In genomic region chr5:98517967-98518366, GRCh38 we compare ENCODE assay signal across 26 cellular contexts.
DNase-seq lines count a peak whose midpoint lies in the region; ATAC-seq and TF ChIP-seq lines count a peak whose summit lies in the region.
"Had no signal": no experiment of that assay in that cellular context is flagged by ENCODE, and none has a peak within 500 bp of the region (broad histone marks: within the 10 kb centered on the region; RNA-seq: fewer than 3 reads in every experiment).

No MANE protein-coding gene starts in this region.

- no peak for TF ChIP-seq CTCF in colonic mucosa (IDR thresholded peaks at IDR 0.05)
- no peak for TF ChIP-seq CTCF in mucosa of descending colon (IDR thresholded peaks at IDR 0.05)

- H3K9ac ChIP-seq in colonic mucosa (ENCODE audit: low read depth in 2 of 2, low read length in 2 of 2) = no peak overlapping the region
- H3K9ac ChIP-seq: BLaER1 treated with 17β-estradiol and CSF1 and Interleukin-3, amounts not matched to agents 10 nM and 100 nM had no signal

- no peaks in the 10 kb centered on the region for H3K27me3 ChIP-seq in colonic mucosa
- H3K27me3 ChIP-seq: BLaER1 treated with 17β-estradiol and CSF1 and Interleukin-3, amounts not matched to agents 10 nM and 100 nM had no signal

- H3K27ac ChIP-seq in colonic mucosa = peak overlapping the region; percentile 34
- H3K27ac ChIP-seq: 22Rv1; BLaER1 treated with 17β-estradiol and CSF1 and Interleukin-3, amounts not matched to agents 10 nM and 100 nM; HL-60 had no signal

- intact Hi-C loops in colonic mucosa (cut with DNase I) = no loop called here
- intact Hi-C loops in mucosa of descending colon (cut with DNase I, micrococcal nuclease) = no loop called here

- no peak for ATAC-seq in GM18909 (IDR thresholded peaks at IDR 0.05; ENCODE audit: poor library complexity, unreplicated experiment)
- no peak for ATAC-seq in mucosa of descending colon
- ATAC-seq: GM12878 had no signal

- H3K36me3 ChIP-seq in colonic mucosa (no peaks in the 10 kb centered on the region), mucosa of descending colon (ENCODE audit: low read depth) (no peaks in the 10 kb centered on the region)
- H3K36me3 ChIP-seq: BLaER1 treated with 17β-estradiol and CSF1 and Interleukin-3, amounts not matched to agents 10 nM and 100 nM had no signal

- H3K4me1 ChIP-seq in colonic mucosa (peaks cover 10% of the 10 kb centered on the region), mucosa of descending colon (ENCODE audit: low read depth) (peaks cover 17% of the 10 kb centered on the region)
- H3K4me1 ChIP-seq: Caco-2 had no signal

- H3K9me3 ChIP-seq in colonic mucosa (no peaks in the 10 kb centered on the region), mucosa of descending colon (no peaks in the 10 kb centered on the region)
- H3K9me3 ChIP-seq: BLaER1 treated with 17β-estradiol and CSF1 and Interleukin-3, amounts not matched to agents 10 nM and 100 nM; Caco-2 had no signal

- H3K4me3 ChIP-seq in colonic mucosa = no peak overlapping the region
- H3K4me3 ChIP-seq in mucosa of descending colon = no peak overlapping the region
- H3K4me3 ChIP-seq: BLaER1 treated with 17β-estradiol and CSF1 and Interleukin-3, amounts not matched to agents 10 nM and 100 nM; GM12878 had no signal

- peak; percentile 40 for DNase-seq in Ammon's horn (ENCODE audit: low spot score)
- DNase-seq in colonic mucosa = no peak
- DNase-seq in midbrain (lab: John Stamatoyannopoulos, UW) = peak; percentile 33
- DNase-seq in pons (ENCODE audit: low spot score) = peak; percentile 86
- no peak for DNase-seq in NCI-H1694 (lab: John Stamatoyannopoulos, UW)
- DNase-seq in mucosa of descending colon = no peak
- DNase-seq in DMS79 (lab: John Stamatoyannopoulos, UW) = no peak
- DNase-seq: ACHN, Caco-2, DMS 273 treated with DMSO at 0.1 percent for 48 hours, DND-41, H9, HFFc6, KG1, NCI-H1092 treated with DMSO at 0.1 percent for 48 hours, NCI-H1436 treated with DMSO at 0.1 percent for 48 hours, NCI-H2029, NCI-H446, NCI-H526, OCI-M1, Right ventricle myocardium superior had no signal

Comparison
In these comparisons a context has a peak if more than half of its experiments do, and no peak if none do; other contexts are left out.
1. DNase-seq: peak in Ammon's horn (single experiment), midbrain (single experiment) and pons (single experiment); none in colonic mucosa (single experiment), NCI-H1694 (single experiment), mucosa of descending colon (0 of 3) and DMS79 (single experiment).